ENCODE assay signal across 8 cellular contexts in genomic region chr2:54176577-54176976, GRCh38.
A peak's percentile ranks its signal among the peaks of the same experiment; 100 is the strongest.
DNase-seq lines count a peak whose midpoint lies in the region; ATAC-seq, FAIRE-seq and TF ChIP-seq lines count a peak whose summit lies in the region.

No MANE protein-coding gene starts in this region.

- no peaks in the 10 kb centered on the region for H3K79me2 ChIP-seq in Karpas-422 (ENCODE audit: low read length)

- H3K4me3 ChIP-seq in GM12865 (ENCODE audit: low read depth, low read length) (no peak overlapping the region), bronchial epithelial cell (ENCODE audit: low read depth, low read length) (no peak overlapping the region), left lung (no peak overlapping the region), Karpas-422 (ENCODE audit: low read length) (no peak overlapping the region)

- peak; percentile 19 for TF ChIP-seq CTCF in GM12865 (IDR thresholded peaks at IDR 0.05; ENCODE audit: insufficient read depth, low read depth, low read length, missing control alignments)
- peak; percentile 20 for TF ChIP-seq CTCF in bronchial epithelial cell (IDR thresholded peaks at IDR 0.05; ENCODE audit: insufficient read depth, low read length, severe bottlenecking)
- TF ChIP-seq CTCF in left lung (IDR thresholded peaks at IDR 0.05): peak in 1 of 2 donors; percentile 19

- H3K9ac ChIP-seq in Karpas-422 (ENCODE audit: low read length): no peak overlapping the region

- no peaks in the 10 kb centered on the region for H3K36me3 ChIP-seq in bronchial epithelial cell (ENCODE audit: control insufficient read depth, insufficient read depth, low read length)
- H3K36me3 ChIP-seq in left lung: no peaks in the 10 kb centered on the region
- H3K36me3 ChIP-seq in Karpas-422 (ENCODE audit: insufficient read depth, low read length): no peaks in the 10 kb centered on the region

- FAIRE-seq in bronchial epithelial cell (lab: Jason Lieb, UNC): peak; percentile 43

- H4K20me1 ChIP-seq in Karpas-422 (ENCODE audit: insufficient read depth, low read depth, low read length): no peaks in the 10 kb centered on the region

- no peaks in the 10 kb centered on the region for H3K4me1 ChIP-seq in left lung
- H3K4me1 ChIP-seq in Karpas-422 (ENCODE audit: low read length): no peaks in the 10 kb centered on the region

- peak; percentile 86 for ATAC-seq in left lung

- no peaks in the 10 kb centered on the region for H3K9me2 ChIP-seq in Karpas-422 (replicated peaks; ENCODE audit: insufficient read depth, low read length)

- H3K27ac ChIP-seq in left lung (no peak overlapping the region), Karpas-422 (ENCODE audit: low read length) (no peak overlapping the region)

- DNase-seq in GM12865 (ENCODE audit: low read depth) (peak; percentile 27), NCI-H1694 (lab: John Stamatoyannopoulos, UW) (peak; percentile 34), bronchial epithelial cell (ENCODE audit: low read depth) (peak; percentile 21), left lung (peak in 1 of 2 donors; percentile 43), Karpas-422 (no peak), T1000 (lab: John Stamatoyannopoulos, UW) (no peak)
- no peak for DNase-seq in effector CD4-positive, alpha-beta T cell
- no peak for DNase-seq in activated CD4-positive, alpha-beta T cell treated with anti-CD3 and anti-CD28 coated beads for 1 hour

- no peak overlapping the region for H2AFZ ChIP-seq in Karpas-422 (ENCODE audit: low read length)

- H3K27me3 ChIP-seq in bronchial epithelial cell (ENCODE audit: control insufficient read depth, insufficient read depth, low read length) (no peaks in the 10 kb centered on the region), left lung (no peaks in the 10 kb centered on the region), Karpas-422 (ENCODE audit: low read length) (no peaks in the 10 kb centered on the region)

- no peaks in the 10 kb centered on the region for H3K9me3 ChIP-seq in left lung
- no peaks in the 10 kb centered on the region for H3K9me3 ChIP-seq in Karpas-422 (ENCODE audit: low read length)

- intact Hi-C loops in left lung (cut with DNase I): no loop called here

- no peak overlapping the region for H3K4me2 ChIP-seq in Karpas-422 (ENCODE audit: low read depth, low read length, poor library complexity, severe bottlenecking)

Comparison
In these comparisons a context has a peak if more than half of its experiments do, and no peak if none do; other contexts are left out.
1. DNase-seq: peak in GM12865 (single experiment), NCI-H1694 (single experiment) and bronchial epithelial cell (single experiment); none in effector CD4-positive, alpha-beta T cell (single experiment), activated CD4-positive, alpha-beta T cell treated with anti-CD3 and anti-CD28 coated beads for 1 hour (single experiment), Karpas-422 (single experiment) and T1000 (single experiment).